In the genomic region with DNA sequence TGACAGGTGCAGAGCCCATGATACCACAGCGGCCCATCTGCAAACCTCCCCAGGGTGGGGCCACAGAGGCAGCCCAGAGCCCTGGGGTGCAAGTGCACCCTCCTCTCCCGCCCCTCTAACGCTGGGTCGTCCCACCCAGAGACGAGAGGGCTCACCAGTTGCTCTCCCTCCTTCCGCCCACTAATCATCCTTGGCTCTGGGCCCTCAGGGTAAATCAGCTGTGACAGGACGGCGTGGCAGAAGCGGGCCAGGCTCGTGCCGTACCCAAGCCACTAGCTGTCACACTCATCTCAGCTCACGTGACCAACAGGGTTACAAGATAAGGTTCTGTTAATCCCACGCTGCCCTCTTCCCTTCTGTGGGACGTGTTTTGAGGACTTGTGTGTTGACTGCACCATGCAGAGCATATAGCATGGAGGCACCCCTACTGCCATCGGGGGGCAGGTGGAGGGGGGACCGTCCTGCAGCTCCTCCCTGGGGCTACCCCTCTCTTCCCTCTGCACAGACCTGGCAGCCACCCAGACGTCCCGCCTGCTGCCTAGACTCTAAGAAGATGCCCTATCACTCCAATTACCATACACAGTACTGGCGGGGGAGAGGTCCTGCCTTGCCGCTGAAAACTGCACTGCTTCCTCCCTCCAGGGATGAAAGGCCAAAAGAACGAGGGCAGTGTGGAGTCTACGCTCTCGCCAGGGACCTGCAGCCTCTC, we compare ENCODE assay signal across 8 cellular contexts. TPM values are rescaled to one million over a fixed set of nuclear protein-coding genes. Genes with fewer than 3 reads are reported as not detected.
DNase-seq lines count a peak whose midpoint lies in the region; ATAC-seq and TF ChIP-seq lines count a peak whose summit lies in the region.

No MANE protein-coding gene starts in this region.

- DNase-seq in ELR (ENCODE audit: low read depth): peak; percentile 36
- DNase-seq in NCI-H345 treated with DMSO at 0.1 percent for 48 hours (lab: John Stamatoyannopoulos, UW; ENCODE audit: unreplicated experiment): peak; percentile 83
- peak; percentile 37 to 39 for DNase-seq in activated CD4-positive, alpha-beta T cell treated with anti-CD3 and anti-CD28 coated beads, Interleukin-2, amount 50 U/mL, for 4 hours
- peak; percentile 44 to 54 (median 48) for DNase-seq in effector memory CD4-positive, alpha-beta T cell
- DNase-seq in myocyte (ENCODE audit: low read depth): peak; percentile 90
- DNase-seq in superior temporal gyrus (ENCODE audit: extremely low spot score): peak; percentile 56

- TF ChIP-seq CTCF in HEK293 (tag by site-specific recombination; IDR thresholded peaks at IDR 0.05): no peak

- H3K4me3 ChIP-seq in HEK293 (ENCODE audit: low read depth, low read length): peak overlapping the region; percentile 51
- H3K4me3 ChIP-seq in effector memory CD4-positive, alpha-beta T cell (ENCODE audit: insufficient read depth, low read depth, low read length, poor library complexity, severe bottlenecking): peak overlapping the region; percentile 51

- H3K4me1 ChIP-seq in HEK293 (ENCODE audit: control insufficient read depth, insufficient read depth, low read length): peaks cover 16% of the 10 kb centered on the region
- H3K4me1 ChIP-seq in effector memory CD4-positive, alpha-beta T cell (ENCODE audit: control insufficient read depth, insufficient read depth, low read length, poor library complexity, severe bottlenecking): peaks cover 25% of the 10 kb centered on the region

- CTCF ChIA-PET in HEK293 (lab: Yijun Ruan, JAX): interaction anchor here (0.6 to 3.3 kb wide), 7 partner anchors 11 to 1918 kb away, joined by 3 to 30 read pairs (median 4); no protein-coding TSS in a partner anchor

- no peak overlapping the region; the same call in 1 of the 2 replicates for H3K27ac ChIP-seq in HEK293 (ENCODE audit: extremely low read depth, low read depth, low read length)
- H3K27ac ChIP-seq in effector memory CD4-positive, alpha-beta T cell (ENCODE audit: insufficient read depth, low read length, poor library complexity, severe bottlenecking): peak overlapping the region; percentile 97

- no peak for ATAC-seq in HG02885 (IDR thresholded peaks at IDR 0.05; ENCODE audit: poor library complexity, unreplicated experiment)

- no peaks in the 10 kb centered on the region for H3K27me3 ChIP-seq in effector memory CD4-positive, alpha-beta T cell (replicated peaks; ENCODE audit: control insufficient read depth, insufficient read depth, low read length, poor library complexity, severe bottlenecking)

- peaks cover 0 to 4% of the 10 kb centered on the region in 2 experiments; a peak in 1 of 3 replicates for H3K36me3 ChIP-seq in HEK293 (ENCODE audit: control insufficient read depth in 2 of 2, insufficient read depth in 1 of 2, low read length in 2 of 2)
- no peaks in the 10 kb centered on the region for H3K36me3 ChIP-seq in effector memory CD4-positive, alpha-beta T cell (ENCODE audit: control insufficient read depth, insufficient read depth, low read length)

- no peaks in the 10 kb centered on the region for H3K9me3 ChIP-seq in HEK293 (ENCODE audit: control insufficient read depth, insufficient read depth, low read depth, low read length)
- no peaks in the 10 kb centered on the region for H3K9me3 ChIP-seq in effector memory CD4-positive, alpha-beta T cell (ENCODE audit: control insufficient read depth, low read length)

- POLR2A ChIA-PET in HEK293 (lab: Yijun Ruan, JAX): interaction anchor here (1.2 to 1.5 kb wide), 3 partner anchors 10 to 14 kb away, joined by 4 read pairs; no protein-coding TSS in a partner anchor

TF ChIP-seq in HEK293, 187 proteins besides CTCF, POLR2A, EP300 and RAD21 (continues in another document):
- TF ChIP-seq ZBTB17 (tag by site-specific recombination; IDR thresholded peaks at IDR 0.05) (peak; percentile 95), ZNF776 (tag by site-specific recombination; IDR thresholded peaks at IDR 0.05; ENCODE audit: borderline replicate concordance) (no peak), ZNF394 (tag by site-specific recombination; IDR thresholded peaks at IDR 0.05; ENCODE audit: borderline replicate concordance) (peak; percentile 72; the same call in 1 of the 2 replicates), IKZF3 (tag by site-specific recombination; IDR thresholded peaks at IDR 0.05) (no peak), SP7 (tag by site-specific recombination; IDR thresholded peaks at IDR 0.05) (peak; percentile 99), ZBTB8A (tag by site-specific recombination; IDR thresholded peaks at IDR 0.05) (peak; percentile 52), MZF1 (tag by site-specific recombination; IDR thresholded peaks at IDR 0.05; ENCODE audit: borderline replicate concordance) (no peak), ZNF510 (tag by site-specific recombination; IDR thresholded peaks at IDR 0.05; ENCODE audit: insufficient replicate concordance) (no peak), KLF10 (tag by site-specific recombination; IDR thresholded peaks at IDR 0.05) (peak; percentile 44; the same call in 1 of the 2 replicates), ZNF324 (tag by site-specific recombination; IDR thresholded peaks at IDR 0.05) (peak; percentile 88), ZNF354C (tag by site-specific recombination; IDR thresholded peaks at IDR 0.05; ENCODE audit: borderline replicate concordance, low read depth) (no peak), KLF7 (tag by site-specific recombination; IDR thresholded peaks at IDR 0.05; ENCODE audit: borderline replicate concordance) (peak; percentile 91), ZNF350 (tag by site-specific recombination; IDR thresholded peaks at IDR 0.05) (no peak), ZXDB (tag by site-specific recombination; IDR thresholded peaks at IDR 0.05) (peak; percentile 74), ZFP37 (tag by site-specific recombination; IDR thresholded peaks at IDR 0.05) (0 out of 2 replicates have a peak, but pooled peaks have one; percentile 47), SCRT2 (tag by site-specific recombination; IDR thresholded peaks at IDR 0.05) (peak; percentile 98), TCF7L2 (IDR thresholded peaks at IDR 0.05; ENCODE audit: borderline replicate concordance, low read depth, low read length) (no peak), ZNF266 (tag by site-specific recombination; IDR thresholded peaks at IDR 0.05; ENCODE audit: low read depth) (no peak), ZNF433 (tag by site-specific recombination; IDR thresholded peaks at IDR 0.05; ENCODE audit: low read depth) (no peak), GLIS1 (tag by site-specific recombination; IDR thresholded peaks at IDR 0.05) (peak; percentile 50; the same call in 1 of the 2 replicates), ZNF184 (tag by site-specific recombination; IDR thresholded peaks at IDR 0.05) (0 out of 2 replicates have a peak, but pooled peaks have one; percentile 59), ZNF558 (tag by site-specific recombination; IDR thresholded peaks at IDR 0.05) (peak; percentile 75; the same call in 1 of the 2 replicates), ZNF335 (tag by site-specific recombination; conservative IDR thresholded peaks at IDR 0.05) (peak; percentile 82)
- TF ChIP-seq, protein P1, sequence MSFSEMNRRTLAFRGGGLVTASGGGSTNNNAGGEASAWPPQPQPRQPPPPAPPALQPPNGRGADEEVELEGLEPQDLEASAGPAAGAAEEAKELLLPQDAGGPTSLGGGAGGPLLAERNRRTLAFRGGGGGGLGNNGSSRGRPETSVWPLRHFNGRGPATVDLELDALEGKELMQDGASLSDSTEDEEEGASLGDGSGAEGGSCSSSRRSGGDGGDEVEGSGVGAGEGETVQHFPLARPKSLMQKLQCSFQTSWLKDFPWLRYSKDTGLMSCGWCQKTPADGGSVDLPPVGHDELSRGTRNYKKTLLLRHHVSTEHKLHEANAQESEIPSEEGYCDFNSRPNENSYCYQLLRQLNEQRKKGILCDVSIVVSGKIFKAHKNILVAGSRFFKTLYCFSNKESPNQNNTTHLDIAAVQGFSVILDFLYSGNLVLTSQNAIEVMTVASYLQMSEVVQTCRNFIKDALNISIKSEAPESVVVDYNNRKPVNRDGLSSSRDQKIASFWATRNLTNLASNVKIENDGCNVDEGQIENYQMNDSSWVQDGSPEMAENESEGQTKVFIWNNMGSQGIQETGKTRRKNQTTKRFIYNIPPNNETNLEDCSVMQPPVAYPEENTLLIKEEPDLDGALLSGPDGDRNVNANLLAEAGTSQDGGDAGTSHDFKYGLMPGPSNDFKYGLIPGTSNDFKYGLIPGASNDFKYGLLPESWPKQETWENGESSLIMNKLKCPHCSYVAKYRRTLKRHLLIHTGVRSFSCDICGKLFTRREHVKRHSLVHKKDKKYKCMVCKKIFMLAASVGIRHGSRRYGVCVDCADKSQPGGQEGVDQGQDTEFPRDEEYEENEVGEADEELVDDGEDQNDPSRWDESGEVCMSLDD (tag by site-specific recombination; IDR thresholded peaks at IDR 0.05): peak; percentile 50; the same call in 1 of the 2 replicates
- TF ChIP-seq, protein P2, sequence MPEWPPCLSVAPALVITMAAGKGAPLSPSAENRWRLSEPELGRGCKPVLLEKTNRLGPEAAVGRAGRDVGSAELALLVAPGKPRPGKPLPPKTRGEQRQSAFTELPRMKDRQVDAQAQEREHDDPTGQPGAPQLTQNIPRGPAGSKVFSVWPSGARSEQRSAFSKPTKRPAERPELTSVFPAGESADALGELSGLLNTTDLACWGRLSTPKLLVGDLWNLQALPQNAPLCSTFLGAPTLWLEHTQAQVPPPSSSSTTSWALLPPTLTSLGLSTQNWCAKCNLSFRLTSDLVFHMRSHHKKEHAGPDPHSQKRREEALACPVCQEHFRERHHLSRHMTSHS (tag by site-specific recombination; IDR thresholded peaks at IDR 0.05): peak; percentile 95
- TF ChIP-seq, protein P3, sequence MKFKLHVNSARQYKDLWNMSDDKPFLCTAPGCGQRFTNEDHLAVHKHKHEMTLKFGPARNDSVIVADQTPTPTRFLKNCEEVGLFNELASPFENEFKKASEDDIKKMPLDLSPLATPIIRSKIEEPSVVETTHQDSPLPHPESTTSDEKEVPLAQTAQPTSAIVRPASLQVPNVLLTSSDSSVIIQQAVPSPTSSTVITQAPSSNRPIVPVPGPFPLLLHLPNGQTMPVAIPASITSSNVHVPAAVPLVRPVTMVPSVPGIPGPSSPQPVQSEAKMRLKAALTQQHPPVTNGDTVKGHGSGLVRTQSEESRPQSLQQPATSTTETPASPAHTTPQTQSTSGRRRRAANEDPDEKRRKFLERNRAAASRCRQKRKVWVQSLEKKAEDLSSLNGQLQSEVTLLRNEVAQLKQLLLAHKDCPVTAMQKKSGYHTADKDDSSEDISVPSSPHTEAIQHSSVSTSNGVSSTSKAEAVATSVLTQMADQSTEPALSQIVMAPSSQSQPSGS (tag by site-specific recombination; IDR thresholded peaks at IDR 0.05; ENCODE audit: low read depth): peak; percentile 50; the same call in 1 of the 2 replicates

RNA-seq across cellular contexts. Expression of a gene that starts 0.5 kb away (rescaled TPM):
- 50.2 and 53.5 TPM in 2 replicates for total RNA-seq in myocyte
- 152 TPM for polyA plus RNA-seq in myocyte (2012)

Comparison
In these comparisons a context has a peak if more than half of its experiments do, and no peak if none do; other contexts are left out.
1. DNase-seq: peak in every context shown above with its lines; median percentile 90 in myocyte; 83 in NCI-H345 treated with DMSO at 0.1 percent for 48 hours; 56 in superior temporal gyrus; 48 in effector memory CD4-positive, alpha-beta T cell; 38 in activated CD4-positive, alpha-beta T cell treated with anti-CD3 and anti-CD28 coated beads, Interleukin-2, amount 50 U/mL, for 4 hours; 36 in ELR.